In the genomic region with DNA sequence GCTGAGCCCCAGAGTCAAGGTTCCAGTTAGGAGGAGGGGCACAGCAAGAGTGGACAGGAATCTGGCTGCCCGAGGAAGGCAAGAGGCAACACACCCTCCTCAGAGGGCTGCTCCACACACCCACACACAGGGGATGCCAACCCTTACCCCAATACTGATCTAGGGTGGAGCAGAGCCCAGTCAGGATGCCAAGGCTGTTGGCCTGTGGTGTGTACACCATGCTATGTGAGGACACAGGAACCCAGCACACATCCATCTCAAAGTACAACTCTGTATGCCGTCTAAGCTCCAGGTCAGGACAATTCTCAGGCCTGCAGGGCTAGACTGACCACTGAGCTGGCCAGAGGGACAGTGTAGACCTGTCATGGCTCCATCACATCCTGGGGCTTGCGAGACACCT, we compare ENCODE assay signal across 1 cellular context.
TF ChIP-seq lines count a peak whose summit lies in the region.

No MANE protein-coding gene starts in this region.

TF ChIP-seq in IMR-90, 13 proteins besides CTCF, POLR2A, EP300 and RAD21 (continued from another document):
- TF ChIP-seq, protein P1, sequence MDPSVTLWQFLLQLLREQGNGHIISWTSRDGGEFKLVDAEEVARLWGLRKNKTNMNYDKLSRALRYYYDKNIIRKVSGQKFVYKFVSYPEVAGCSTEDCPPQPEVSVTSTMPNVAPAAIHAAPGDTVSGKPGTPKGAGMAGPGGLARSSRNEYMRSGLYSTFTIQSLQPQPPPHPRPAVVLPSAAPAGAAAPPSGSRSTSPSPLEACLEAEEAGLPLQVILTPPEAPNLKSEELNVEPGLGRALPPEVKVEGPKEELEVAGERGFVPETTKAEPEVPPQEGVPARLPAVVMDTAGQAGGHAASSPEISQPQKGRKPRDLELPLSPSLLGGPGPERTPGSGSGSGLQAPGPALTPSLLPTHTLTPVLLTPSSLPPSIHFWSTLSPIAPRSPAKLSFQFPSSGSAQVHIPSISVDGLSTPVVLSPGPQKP (IDR thresholded peaks at IDR 0.05; ENCODE audit: borderline replicate concordance, low read depth, low read length), result no peak
- no peak for TF ChIP-seq NFE2L2 (IDR thresholded peaks at IDR 0.05; ENCODE audit: low read depth, low read length)
